Comparison of ENCODE assay signal across 9 cellular contexts in genomic region chr2:62194558-62195420, GRCh38. TPM values are rescaled to one million over a fixed set of nuclear protein-coding genes. Genes with fewer than 3 reads are reported as not detected.
DNase-seq lines count a peak whose midpoint lies in the region; ATAC-seq, FAIRE-seq and TF ChIP-seq lines count a peak whose summit lies in the region.
"Had no signal": no experiment of that assay in that cellular context is flagged by ENCODE, and none has a peak within 500 bp of the region (broad histone marks: within the 10 kb centered on the region; RNA-seq: fewer than 3 reads in every experiment).

No MANE protein-coding gene starts in this region.

- H3K56ac ChIP-seq in H1 (replicated peaks; ENCODE audit: insufficient read length, low read depth, low read length), result no peak overlapping the region

- H2BK15ac ChIP-seq in H1 (ENCODE audit: low read length), result peak overlapping the region; percentile 88; the same call in 1 of the 2 replicates

- peak overlapping the region; percentile 43 to 78 for H3K4me2 ChIP-seq in H1 (ENCODE audit: insufficient read depth in 1 of 2, low read depth in 2 of 2, low read length in 2 of 2)

- H3K79me2 ChIP-seq in H1 (ENCODE audit: control insufficient read depth in 1 of 2, insufficient read depth in 2 of 2, low read length in 2 of 2), result peaks cover 26 to 34% of the 10 kb centered on the region in 2 experiments

- H3K23me2 ChIP-seq in H1 (ENCODE audit: low read depth, low read length), result no peaks in the 10 kb centered on the region; the same call in 1 of the 2 replicates

- no peaks in the 10 kb centered on the region for H3K36me3 Mint-ChIP-seq in natural killer cell treated with Interleukin-12 subunit alpha and Interleukin-12 subunit beta and Interleukin-15 and Interleukin-18, amount 100 ng/mL, for 72 hours

- H2BK5ac ChIP-seq in H1 (ENCODE audit: low read depth, low read length), result peak overlapping the region; percentile 72; the same call in 1 of the 2 replicates

- peaks cover 12 to 13% of the 10 kb centered on the region in 2 experiments for H4K20me1 ChIP-seq in H1 (replicated peaks in 1 of 2; ENCODE audit: control insufficient read depth in 1 of 2, insufficient read depth in 2 of 2, low read length in 2 of 2)

- H3K9ac ChIP-seq in NT2/D1 (ENCODE audit: insufficient read length, low read depth), result peak overlapping the region; percentile 74
- peak overlapping the region in 1 of 4 experiments; percentile 50; a peak in 1 of 7 replicates for H3K9ac ChIP-seq in H1 (replicated peaks in 1 of 4; ENCODE audit: extremely low read depth in 1 of 4, low read depth in 3 of 4, low read length in 3 of 4)

- CTCF ChIA-PET in H1 (lab: Charles Lee; ENCODE audit: partially characterized antibody), result no interaction called here

- H3K4me3 ChIP-seq in AG09309 (ENCODE audit: control insufficient read depth, low read depth, low read length) (peak overlapping the region; percentile 90), NT2/D1 (ENCODE audit: insufficient read length, low read depth) (peak overlapping the region; percentile 39), H1 (ENCODE audit: extremely low read depth in 1 of 4, insufficient read depth in 2 of 4, low read depth in 3 of 4, low read length in 4 of 4) (peak overlapping the region in 3 of 4 experiments; percentile 70 to 100 (median 97); a peak in 6 of 8 replicates)

- H3K36me3 ChIP-seq in NT2/D1 (ENCODE audit: insufficient read depth, insufficient read length, low read length), result peaks cover 4% of the 10 kb centered on the region
- H3K36me3 ChIP-seq in H1 (ENCODE audit: control insufficient read depth in 2 of 4, insufficient read depth in 4 of 4, low read length in 3 of 4), result no peaks in the 10 kb centered on the region
- H3K36me3 ChIP-seq: cardiac muscle cell had no signal

- no peak overlapping the region for H3K23ac ChIP-seq in H1 (ENCODE audit: insufficient read length)

- peak overlapping the region; percentile 48; the same call in 1 of the 2 replicates for H2AFZ ChIP-seq in H1 (ENCODE audit: low read length)

- H3K27me3 Mint-ChIP-seq in natural killer cell treated with Interleukin-12 subunit alpha and Interleukin-12 subunit beta and Interleukin-15 and Interleukin-18, amount 100 ng/mL, for 72 hours, result no peaks in the 10 kb centered on the region

- H3K4ac ChIP-seq in H1 (replicated peaks; ENCODE audit: insufficient read length, low read depth, low read length), result no peak overlapping the region

- intact Hi-C loops in posterior vena cava (cut with DNase I), result loop anchor here in 1 of 2 donors (10.0 kb wide), 1 partner anchor 220 kb away; no protein-coding TSS in a partner anchor

- peak overlapping the region; percentile 90 for H3K4me3 Mint-ChIP-seq in natural killer cell treated with Interleukin-12 subunit alpha and Interleukin-12 subunit beta and Interleukin-15 and Interleukin-18, amount 100 ng/mL, for 72 hours

- H2BK12ac ChIP-seq in H1 (ENCODE audit: low read depth, low read length), result 0 out of 2 replicates have a peak overlapping the region, but pooled peaks have one; percentile 14

- H2BK20ac ChIP-seq in H1 (ENCODE audit: low read length), result peak overlapping the region; percentile 55; the same call in 1 of the 2 replicates

- TF ChIP-seq POLR2A in H1 (IDR thresholded peaks at IDR 0.05; ENCODE audit: control extremely low read depth in 1 of 2, low read depth in 2 of 2, low read length in 2 of 2), result no peak

- no peak for FAIRE-seq in H1 (lab: Jason Lieb, UNC)

- no peak for TF ChIP-seq EP300 in H1 (IDR thresholded peaks at IDR 0.05; ENCODE audit: borderline replicate concordance in 1 of 2, low read depth in 2 of 2, low read length in 2 of 2)

- H4K91ac ChIP-seq in H1 (replicated peaks; ENCODE audit: insufficient read length, low read length), result no peak overlapping the region

- no peaks in the 10 kb centered on the region for H3K27me3 ChIP-seq in NT2/D1 (ENCODE audit: insufficient read depth, insufficient read length)
- no peaks in the 10 kb centered on the region; a peak in 1 of 7 replicates for H3K27me3 ChIP-seq in H1 (replicated peaks in 1 of 4; ENCODE audit: control insufficient read depth in 3 of 4, extremely low read depth in 1 of 4, insufficient read depth in 3 of 4, low read length in 3 of 4)
- H3K27me3 ChIP-seq: cardiac muscle cell had no signal

- 88% methylated on average over 41 of the region's 51 CpGs; no CpG with 5 or more reads in 1 of the 2 experiments for WGBS in H1 (ENCODE audit: extremely low coverage in 1 of 2, insufficient coverage in 1 of 2, insufficient read length in 1 of 2, insufficient replicate concordance in 2 of 2, low coverage in 1 of 2, low lambda C conversion rate in 2 of 2, missing lambda C conversion rate in 1 of 2), 2 experiments

- H2AK5ac ChIP-seq in H1 (ENCODE audit: low read depth, low read length), result no peak overlapping the region

- no peaks in the 10 kb centered on the region for H3K79me1 ChIP-seq in H1 (ENCODE audit: low read depth, low read length)

- DNase-seq in AG09309 (ENCODE audit: low read depth) (no peak), NT2/D1 (ENCODE audit: low read depth, low spot score) (no peak), H1 (ENCODE audit: low read depth in 1 of 2, low spot score in 2 of 2) (no peak), posterior vena cava (ENCODE audit: low spot score) (no peak), NCI-H2107 (lab: John Stamatoyannopoulos, UW) (no peak), inferior parietal cortex (ENCODE audit: extremely low spot score) (no peak), cortex of kidney (lab: John Stamatoyannopoulos, UW) (no peak)
- DNase-seq in natural killer cell treated with Interleukin-12 subunit alpha and Interleukin-12 subunit beta and Interleukin-15 and Interleukin-18, amount 100 ng/mL, for 72 hours (ENCODE audit: low spot score), result no peak

- H3K27ac ChIP-seq in H1 (ENCODE audit: low read depth, low read length), result no peak overlapping the region

- H3K9me3 Mint-ChIP-seq in natural killer cell treated with Interleukin-12 subunit alpha and Interleukin-12 subunit beta and Interleukin-15 and Interleukin-18, amount 100 ng/mL, for 72 hours, result no peaks in the 10 kb centered on the region

- ATAC-seq in natural killer cell treated with Interleukin-12 subunit alpha and Interleukin-12 subunit beta and Interleukin-15 and Interleukin-18, amount 100 ng/mL, for 72 hours, result no peak

- no peak overlapping the region for H3K27ac Mint-ChIP-seq in natural killer cell treated with Interleukin-12 subunit alpha and Interleukin-12 subunit beta and Interleukin-15 and Interleukin-18, amount 100 ng/mL, for 72 hours

- no peak for TF ChIP-seq CTCF in AG09309 (IDR thresholded peaks at IDR 0.05; ENCODE audit: control insufficient read depth, insufficient read depth, low read depth, low read length, missing control alignments)
- TF ChIP-seq CTCF in H1 (IDR thresholded peaks at IDR 0.05; ENCODE audit: control extremely low read depth in 1 of 3, insufficient read depth in 1 of 3, low read depth in 1 of 3, low read length in 3 of 3), result no peak

- no peak overlapping the region for H4K5ac ChIP-seq in H1 (ENCODE audit: insufficient read length, low read depth, low read length)

- H3K9me3 ChIP-seq in NT2/D1 (ENCODE audit: insufficient read depth, low read length), result 0 out of 2 replicates have a peak, but pooled peaks cover 3% of the 10 kb centered on the region
- no peaks in the 10 kb centered on the region for H3K9me3 ChIP-seq in H1 (ENCODE audit: insufficient read depth in 2 of 2, low read depth in 1 of 2, low read length in 1 of 2)

- H3K18ac ChIP-seq in H1 (ENCODE audit: extremely low read depth, low read length), result peak overlapping the region; percentile 44; the same call in 1 of the 2 replicates

- H3K4me1 ChIP-seq in NT2/D1 (ENCODE audit: insufficient read depth, insufficient read length) (peaks cover 3% of the 10 kb centered on the region), H1 (replicated peaks in 1 of 4; ENCODE audit: control insufficient read depth in 3 of 4, insufficient read depth in 4 of 4, low read length in 3 of 4) (peaks cover 4 to 14% (median 10%) of the 10 kb centered on the region in 4 experiments)

- H3K14ac ChIP-seq in H1 (ENCODE audit: insufficient read length), result no peak overlapping the region

- H3K4me1 Mint-ChIP-seq in natural killer cell treated with Interleukin-12 subunit alpha and Interleukin-12 subunit beta and Interleukin-15 and Interleukin-18, amount 100 ng/mL, for 72 hours (ENCODE audit: low read depth in 2 of 2), result peaks cover 18 to 22% of the 10 kb centered on the region in 2 donors

- TF ChIP-seq RAD21 in H1 (IDR thresholded peaks at IDR 0.05 in 1 of 2, conservative IDR thresholded peaks at IDR 0.05 in 1 of 2; ENCODE audit: low read depth in 2 of 2, low read length in 2 of 2), result no peak

- 0 out of 2 replicates have a peak overlapping the region, but pooled peaks have one; percentile 73 for H4K8ac ChIP-seq in H1 (ENCODE audit: extremely low read depth, insufficient read depth, low read length)

- POLR2A ChIA-PET in H1 (lab: Charles Lee; ENCODE audit: partially characterized antibody), result interaction anchor here (0.6 to 1.5 kb wide), 4 partner anchors 9 to 1859 kb away, joined by 3 read pairs; no protein-coding TSS in a partner anchor

- peak overlapping the region; percentile 50 for H2BK120ac ChIP-seq in H1 (replicated peaks; ENCODE audit: low read depth, low read length)

TF ChIP-seq in H1, 55 proteins besides CTCF, POLR2A, EP300 and RAD21 (continues in another document):
- TF ChIP-seq GTF2F1 (IDR thresholded peaks at IDR 0.05; ENCODE audit: borderline replicate concordance, low read depth, low read length) (no peak), HDAC6 (IDR thresholded peaks at IDR 0.05; ENCODE audit: low read depth, low read length) (no peak), MAFK (IDR thresholded peaks at IDR 0.05; ENCODE audit: low read depth, low read length) (no peak), ZNF274 (IDR thresholded peaks at IDR 0.05; ENCODE audit: borderline replicate concordance, extremely low read depth, low read length) (no peak), BCL11A (IDR thresholded peaks at IDR 0.05; ENCODE audit: low read depth in 2 of 2, low read length in 2 of 2) (no peak), SRF (IDR thresholded peaks at IDR 0.05; ENCODE audit: low read depth, low read length) (no peak), EZH2 (IDR thresholded peaks at IDR 0.05; ENCODE audit: low read depth, low read length, severe bottlenecking) (no peak), TEAD4 (IDR thresholded peaks at IDR 0.05; ENCODE audit: low read depth, low read length) (no peak), JUND (IDR thresholded peaks at IDR 0.05; ENCODE audit: low read length) (no peak)

RNA-seq across cellular contexts. Expression of gene B3GNT2, which starts 1.1 kb away (rescaled TPM):
- total RNA-seq in H1 (2021; fragmentation: NEBNext Ultra II Directional; extraction: Animal tissue kit (Norgen Biotek cat#: 25700)), result 40.8 and 41.3 TPM in 2 replicates
- polyA plus RNA-seq in H1 (2011; rRNA removed), result 17.6 and 20.1 TPM in 2 replicates
- 29.3 TPM for polyA plus RNA-seq in H1 (2011; cell fraction: cytosol; rRNA removed)
- polyA plus RNA-seq in H1 (2011; cell fraction: nucleus; rRNA removed), result 16.1 TPM
- polyA plus RNA-seq in H1 (2012, experiment 1 of 2), result 21.6 to 30.8 TPM (median 26.6 TPM) in 4 replicates
- polyA plus RNA-seq in H1 (2012, experiment 2 of 2), result 4.7 TPM
- polyA plus RNA-seq in H1 (2013, experiment 1 of 2), result 46.9 TPM
- 54.5 TPM for polyA plus RNA-seq in H1 (2013, experiment 2 of 2)
- polyA minus RNA-seq in H1 (2011; rRNA and poly(A)+ RNA removed), result 55.2 TPM in 2 replicates
- 29.4 TPM for polyA minus RNA-seq in H1 (2011; cell fraction: cytosol; rRNA and poly(A)+ RNA removed)
- 28.5 TPM for polyA minus RNA-seq in H1 (2011; cell fraction: nucleus; rRNA and poly(A)+ RNA removed)
- total RNA-seq in natural killer cell treated with Interleukin-12 subunit alpha and Interleukin-12 subunit beta and Interleukin-15 and Interleukin-18, amount 100 ng/mL, for 72 hours, result 10 to 100 TPM; 29.8 to 31.0 TPM
- total RNA-seq in posterior vena cava, result 10 to 100 TPM; 12.5 to 16.2 TPM

Comparison
In these comparisons a context has a peak if more than half of its experiments do, and no peak if none do; other contexts are left out.
1. H3K4me3 ChIP-seq: peak in every context shown above with its lines; median percentile 97 in H1; 90 in AG09309; 39 in NT2/D1.